Comparison of ENCODE assay signal across 1 cellular context in genomic region chr15:74889882-74890768, GRCh38.
A peak's percentile ranks its signal among the peaks of the same experiment; 100 is the strongest.
TF ChIP-seq lines count a peak whose summit lies in the region.

A gene with protein sequence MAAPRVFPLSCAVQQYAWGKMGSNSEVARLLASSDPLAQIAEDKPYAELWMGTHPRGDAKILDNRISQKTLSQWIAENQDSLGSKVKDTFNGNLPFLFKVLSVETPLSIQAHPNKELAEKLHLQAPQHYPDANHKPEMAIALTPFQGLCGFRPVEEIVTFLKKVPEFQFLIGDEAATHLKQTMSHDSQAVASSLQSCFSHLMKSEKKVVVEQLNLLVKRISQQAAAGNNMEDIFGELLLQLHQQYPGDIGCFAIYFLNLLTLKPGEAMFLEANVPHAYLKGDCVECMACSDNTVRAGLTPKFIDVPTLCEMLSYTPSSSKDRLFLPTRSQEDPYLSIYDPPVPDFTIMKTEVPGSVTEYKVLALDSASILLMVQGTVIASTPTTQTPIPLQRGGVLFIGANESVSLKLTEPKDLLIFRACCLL (plus strand): TSS chr15:74890042. CDS start chr15:74890074, 32 bp downstream.

TF ChIP-seq in K562, 482 proteins besides CTCF, POLR2A, EP300 and RAD21 (continued from another document and continues in another):
- TF ChIP-seq VEZF1 (CRISPR knock-in tag; IDR thresholded peaks at IDR 0.05) (peak; percentile 53), HDGF (IDR thresholded peaks at IDR 0.05) (no peak), ZNF764 (CRISPR knock-in tag; IDR thresholded peaks at IDR 0.05; ENCODE audit: low read depth) (no peak), PCBP1 (IDR thresholded peaks at IDR 0.05; ENCODE audit: low read depth, low read length, poor library complexity, severe bottlenecking) (no peak), FOS (IDR thresholded peaks at IDR 0.05; ENCODE audit: extremely low read depth, insufficient read length) (no peak), USF1 (CRISPR knock-in tag; IDR thresholded peaks at IDR 0.05) (peak; percentile 33; the same call in 1 of the 2 replicates), ATF4 (CRISPR knock-in tag; IDR thresholded peaks at IDR 0.05) (no peak), PRPF4 (IDR thresholded peaks at IDR 0.05; ENCODE audit: insufficient read depth, low read depth, low read length, poor library complexity, severe bottlenecking) (no peak), ZKSCAN3 (CRISPR knock-in tag; IDR thresholded peaks at IDR 0.05) (no peak), TCFL5 (CRISPR knock-in tag; conservative IDR thresholded peaks at IDR 0.05) (no peak), GATA2 (CRISPR knock-in tag; IDR thresholded peaks at IDR 0.05) (no peak), THAP7 (CRISPR knock-in tag; IDR thresholded peaks at IDR 0.05) (no peak), POLR2AphosphoS2 (IDR thresholded peaks at IDR 0.05; ENCODE audit: low read length) (peak; percentile 56; the same call in 1 of the 2 replicates), POLR2AphosphoS5 (IDR thresholded peaks at IDR 0.05; ENCODE audit: control insufficient read depth, insufficient read depth, low read depth, low read length) (peak; percentile 52), ZFX (CRISPR knock-in tag; IDR thresholded peaks at IDR 0.05) (peak; percentile 83), GTF2E2 (tag; IDR thresholded peaks at IDR 0.05) (no peak), ZNF12 (CRISPR knock-in tag; IDR thresholded peaks at IDR 0.05) (no peak), EZH2 (IDR thresholded peaks at IDR 0.05; ENCODE audit: borderline replicate concordance, low read depth, low read length) (no peak), STAT5A (IDR thresholded peaks at IDR 0.05; ENCODE audit: borderline replicate concordance, low read length) (no peak), ZNF778 (CRISPR knock-in tag; IDR thresholded peaks at IDR 0.05) (no peak), KAT2B (IDR thresholded peaks at IDR 0.05; ENCODE audit: low read depth, low read length) (no peak), MTA1 (IDR thresholded peaks at IDR 0.05; ENCODE audit: borderline replicate concordance) (no peak), NR3C1 (CRISPR knock-in tag; IDR thresholded peaks at IDR 0.05) (no peak), U2AF2 (optimal IDR thresholded peaks at IDR 0.05; ENCODE audit: low read depth, low read length) (no peak), SMARCB1 (IDR thresholded peaks at IDR 0.05; ENCODE audit: insufficient read length, low read depth) (no peak), CBX8 (IDR thresholded peaks at IDR 0.05; ENCODE audit: borderline replicate concordance, extremely low read depth, low read depth, low read length, poor library complexity, severe bottlenecking) (no peak), ZNF57 (CRISPR knock-in tag; IDR thresholded peaks at IDR 0.05) (no peak), CBX1 (IDR thresholded peaks at IDR 0.05; ENCODE audit: low read depth) (no peak), MCM5 (IDR thresholded peaks at IDR 0.05; ENCODE audit: low read depth) (no peak), NFIC (IDR thresholded peaks at IDR 0.05) (peak; percentile 70)
- TF ChIP-seq, protein P1, sequence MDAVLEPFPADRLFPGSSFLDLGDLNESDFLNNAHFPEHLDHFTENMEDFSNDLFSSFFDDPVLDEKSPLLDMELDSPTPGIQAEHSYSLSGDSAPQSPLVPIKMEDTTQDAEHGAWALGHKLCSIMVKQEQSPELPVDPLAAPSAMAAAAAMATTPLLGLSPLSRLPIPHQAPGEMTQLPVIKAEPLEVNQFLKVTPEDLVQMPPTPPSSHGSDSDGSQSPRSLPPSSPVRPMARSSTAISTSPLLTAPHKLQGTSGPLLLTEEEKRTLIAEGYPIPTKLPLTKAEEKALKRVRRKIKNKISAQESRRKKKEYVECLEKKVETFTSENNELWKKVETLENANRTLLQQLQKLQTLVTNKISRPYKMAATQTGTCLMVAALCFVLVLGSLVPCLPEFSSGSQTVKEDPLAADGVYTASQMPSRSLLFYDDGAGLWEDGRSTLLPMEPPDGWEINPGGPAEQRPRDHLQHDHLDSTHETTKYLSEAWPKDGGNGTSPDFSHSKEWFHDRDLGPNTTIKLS (IDR thresholded peaks at IDR 0.05; ENCODE audit: borderline replicate concordance, low read depth) = peak; percentile 87
- TF ChIP-seq, protein P2, sequence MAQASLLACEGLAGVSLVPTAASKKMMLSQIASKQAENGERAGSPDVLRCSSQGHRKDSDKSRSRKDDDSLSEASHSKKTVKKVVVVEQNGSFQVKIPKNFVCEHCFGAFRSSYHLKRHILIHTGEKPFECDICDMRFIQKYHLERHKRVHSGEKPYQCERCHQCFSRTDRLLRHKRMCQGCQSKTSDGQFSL (CRISPR knock-in tag; IDR thresholded peaks at IDR 0.05) = 0 out of 2 replicates have a peak, but pooled peaks have one; percentile 15
- TF ChIP-seq, protein P2 (tag; IDR thresholded peaks at IDR 0.05) = no peak
- TF ChIP-seq, protein P3, sequence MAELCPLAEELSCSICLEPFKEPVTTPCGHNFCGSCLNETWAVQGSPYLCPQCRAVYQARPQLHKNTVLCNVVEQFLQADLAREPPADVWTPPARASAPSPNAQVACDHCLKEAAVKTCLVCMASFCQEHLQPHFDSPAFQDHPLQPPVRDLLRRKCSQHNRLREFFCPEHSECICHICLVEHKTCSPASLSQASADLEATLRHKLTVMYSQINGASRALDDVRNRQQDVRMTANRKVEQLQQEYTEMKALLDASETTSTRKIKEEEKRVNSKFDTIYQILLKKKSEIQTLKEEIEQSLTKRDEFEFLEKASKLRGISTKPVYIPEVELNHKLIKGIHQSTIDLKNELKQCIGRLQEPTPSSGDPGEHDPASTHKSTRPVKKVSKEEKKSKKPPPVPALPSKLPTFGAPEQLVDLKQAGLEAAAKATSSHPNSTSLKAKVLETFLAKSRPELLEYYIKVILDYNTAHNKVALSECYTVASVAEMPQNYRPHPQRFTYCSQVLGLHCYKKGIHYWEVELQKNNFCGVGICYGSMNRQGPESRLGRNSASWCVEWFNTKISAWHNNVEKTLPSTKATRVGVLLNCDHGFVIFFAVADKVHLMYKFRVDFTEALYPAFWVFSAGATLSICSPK (IDR thresholded peaks at IDR 0.05; ENCODE audit: borderline replicate concordance) = no peak
- TF ChIP-seq, protein P4, sequence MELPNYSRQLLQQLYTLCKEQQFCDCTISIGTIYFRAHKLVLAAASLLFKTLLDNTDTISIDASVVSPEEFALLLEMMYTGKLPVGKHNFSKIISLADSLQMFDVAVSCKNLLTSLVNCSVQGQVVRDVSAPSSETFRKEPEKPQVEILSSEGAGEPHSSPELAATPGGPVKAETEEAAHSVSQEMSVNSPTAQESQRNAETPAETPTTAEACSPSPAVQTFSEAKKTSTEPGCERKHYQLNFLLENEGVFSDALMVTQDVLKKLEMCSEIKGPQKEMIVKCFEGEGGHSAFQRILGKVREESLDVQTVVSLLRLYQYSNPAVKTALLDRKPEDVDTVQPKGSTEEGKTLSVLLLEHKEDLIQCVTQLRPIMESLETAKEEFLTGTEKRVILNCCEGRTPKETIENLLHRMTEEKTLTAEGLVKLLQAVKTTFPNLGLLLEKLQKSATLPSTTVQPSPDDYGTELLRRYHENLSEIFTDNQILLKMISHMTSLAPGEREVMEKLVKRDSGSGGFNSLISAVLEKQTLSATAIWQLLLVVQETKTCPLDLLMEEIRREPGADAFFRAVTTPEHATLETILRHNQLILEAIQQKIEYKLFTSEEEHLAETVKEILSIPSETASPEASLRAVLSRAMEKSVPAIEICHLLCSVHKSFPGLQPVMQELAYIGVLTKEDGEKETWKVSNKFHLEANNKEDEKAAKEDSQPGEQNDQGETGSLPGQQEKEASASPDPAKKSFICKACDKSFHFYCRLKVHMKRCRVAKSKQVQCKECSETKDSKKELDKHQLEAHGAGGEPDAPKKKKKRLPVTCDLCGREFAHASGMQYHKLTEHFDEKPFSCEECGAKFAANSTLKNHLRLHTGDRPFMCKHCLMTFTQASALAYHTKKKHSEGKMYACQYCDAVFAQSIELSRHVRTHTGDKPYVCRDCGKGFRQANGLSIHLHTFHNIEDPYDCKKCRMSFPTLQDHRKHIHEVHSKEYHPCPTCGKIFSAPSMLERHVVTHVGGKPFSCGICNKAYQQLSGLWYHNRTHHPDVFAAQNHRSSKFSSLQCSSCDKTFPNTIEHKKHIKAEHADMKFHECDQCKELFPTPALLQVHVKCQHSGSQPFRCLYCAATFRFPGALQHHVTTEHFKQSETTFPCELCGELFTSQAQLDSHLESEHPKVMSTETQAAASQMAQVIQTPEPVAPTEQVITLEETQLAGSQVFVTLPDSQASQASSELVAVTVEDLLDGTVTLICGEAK (IDR thresholded peaks at IDR 0.05) = no peak; the same call in 1 of the 2 replicates
- TF ChIP-seq, protein P4 (CRISPR knock-in tag; IDR thresholded peaks at IDR 0.05) = no peak
- TF ChIP-seq, protein P5, sequence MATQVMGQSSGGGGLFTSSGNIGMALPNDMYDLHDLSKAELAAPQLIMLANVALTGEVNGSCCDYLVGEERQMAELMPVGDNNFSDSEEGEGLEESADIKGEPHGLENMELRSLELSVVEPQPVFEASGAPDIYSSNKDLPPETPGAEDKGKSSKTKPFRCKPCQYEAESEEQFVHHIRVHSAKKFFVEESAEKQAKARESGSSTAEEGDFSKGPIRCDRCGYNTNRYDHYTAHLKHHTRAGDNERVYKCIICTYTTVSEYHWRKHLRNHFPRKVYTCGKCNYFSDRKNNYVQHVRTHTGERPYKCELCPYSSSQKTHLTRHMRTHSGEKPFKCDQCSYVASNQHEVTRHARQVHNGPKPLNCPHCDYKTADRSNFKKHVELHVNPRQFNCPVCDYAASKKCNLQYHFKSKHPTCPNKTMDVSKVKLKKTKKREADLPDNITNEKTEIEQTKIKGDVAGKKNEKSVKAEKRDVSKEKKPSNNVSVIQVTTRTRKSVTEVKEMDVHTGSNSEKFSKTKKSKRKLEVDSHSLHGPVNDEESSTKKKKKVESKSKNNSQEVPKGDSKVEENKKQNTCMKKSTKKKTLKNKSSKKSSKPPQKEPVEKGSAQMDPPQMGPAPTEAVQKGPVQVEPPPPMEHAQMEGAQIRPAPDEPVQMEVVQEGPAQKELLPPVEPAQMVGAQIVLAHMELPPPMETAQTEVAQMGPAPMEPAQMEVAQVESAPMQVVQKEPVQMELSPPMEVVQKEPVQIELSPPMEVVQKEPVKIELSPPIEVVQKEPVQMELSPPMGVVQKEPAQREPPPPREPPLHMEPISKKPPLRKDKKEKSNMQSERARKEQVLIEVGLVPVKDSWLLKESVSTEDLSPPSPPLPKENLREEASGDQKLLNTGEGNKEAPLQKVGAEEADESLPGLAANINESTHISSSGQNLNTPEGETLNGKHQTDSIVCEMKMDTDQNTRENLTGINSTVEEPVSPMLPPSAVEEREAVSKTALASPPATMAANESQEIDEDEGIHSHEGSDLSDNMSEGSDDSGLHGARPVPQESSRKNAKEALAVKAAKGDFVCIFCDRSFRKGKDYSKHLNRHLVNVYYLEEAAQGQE (CRISPR knock-in tag; IDR thresholded peaks at IDR 0.05; ENCODE audit: low read depth) = 0 out of 2 replicates have a peak, but pooled peaks have one; percentile 41
